Comparison of ENCODE assay signal across 26 cellular contexts in the genomic region with DNA sequence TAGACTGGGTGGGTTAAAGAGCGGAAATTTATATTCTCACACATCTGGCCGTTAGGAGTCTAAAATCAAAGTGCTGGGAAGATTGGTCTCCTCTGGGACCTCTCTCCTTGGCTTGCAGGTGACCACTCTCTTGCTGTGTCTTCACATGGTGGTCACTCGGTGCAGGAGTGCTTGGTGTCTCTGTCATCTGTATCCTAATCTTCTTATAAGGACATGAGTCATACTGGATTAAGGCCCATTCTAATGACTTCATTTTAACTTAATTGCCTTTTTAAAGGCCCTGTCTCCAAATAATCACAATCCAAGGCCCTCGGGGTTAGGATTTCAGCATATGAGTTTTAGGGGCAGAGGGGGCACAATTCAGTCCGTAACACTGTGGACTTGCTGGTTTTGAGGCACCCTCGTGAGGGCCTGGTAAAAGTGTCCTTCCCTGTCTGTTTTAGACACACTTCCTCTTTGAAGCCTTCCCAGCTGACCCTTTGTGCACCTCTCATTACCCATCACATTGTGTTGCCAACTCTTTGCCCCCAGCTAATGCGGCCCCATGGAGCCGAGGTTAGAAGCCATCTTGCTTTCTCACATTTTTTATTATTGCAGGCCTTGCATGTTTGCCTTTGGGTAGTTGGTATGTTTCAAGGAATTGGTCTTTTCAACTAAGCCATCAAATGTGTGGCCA. TPM values are rescaled to one million over a fixed set of nuclear protein-coding genes. Genes with fewer than 3 reads are reported as not detected.
A peak's percentile ranks its signal among the peaks of the same experiment; 100 is the strongest.
DNase-seq lines count a peak whose midpoint lies in the region; ATAC-seq, FAIRE-seq and TF ChIP-seq lines count a peak whose summit lies in the region.
"Had no signal": no experiment of that assay in that cellular context is flagged by ENCODE, and none has a peak within 500 bp of the region (broad histone marks: within the 10 kb centered on the region; RNA-seq: fewer than 3 reads in every experiment).

No MANE protein-coding gene starts in this region.

- peaks cover 66% of the 10 kb centered on the region for H3K79me2 ChIP-seq in K562 (ENCODE audit: control insufficient read depth, insufficient read depth, low read length)

- peaks cover 4% of the 10 kb centered on the region for H3K4me1 Mint-ChIP-seq in progenitor cell of endocrine pancreas (ENCODE audit: low read depth)
- H3K4me1 Mint-ChIP-seq: neural crest cell had no signal

- H3K36me3 ChIP-seq in K562 (ENCODE audit: control insufficient read depth, insufficient read depth, low read length) = peaks cover 55% of the 10 kb centered on the region
- H3K36me3 ChIP-seq: upper lobe of left lung had no signal

- no peaks in the 10 kb centered on the region for H4K20me1 ChIP-seq in K562 (replicated peaks; ENCODE audit: control insufficient read depth, insufficient read depth, low read length)

- CTCF ChIA-PET in K562 (lab: Yijun Ruan, JAX; ENCODE audit: low intra/inter-chr PET ratio) = no interaction called here

- peaks cover 2% of the 10 kb centered on the region for H3K36me3 Mint-ChIP-seq in progenitor cell of endocrine pancreas (ENCODE audit: insufficient read depth)
- H3K36me3 Mint-ChIP-seq: CD8-positive, alpha-beta T cell had no signal

- peak overlapping the region in 1 of 2 experiments; percentile 33; a peak in 1 of 4 replicates for H3K9ac ChIP-seq in K562 (ENCODE audit: insufficient read depth in 1 of 2, low read depth in 2 of 2, low read length in 2 of 2)

- H3K4me3 Mint-ChIP-seq in progenitor cell of endocrine pancreas (ENCODE audit: low read depth) = no peak overlapping the region
- H3K4me3 Mint-ChIP-seq: activated CD8-positive, alpha-beta T cell treated with anti-CD3 and anti-CD28 coated beads, Interleukin-2, amount 10 ng/mL, durations not matched to agents 7 days and 5 days; activated T-cell treated with anti-CD3 and anti-CD28 coated beads, Interleukin-2, amount 50 U/mL, for 24 hours; CD8-positive, alpha-beta T cell; neural crest cell had no signal

- 63% methylated on average over 8 of the region's 8 CpGs for WGBS in K562 (ENCODE audit: insufficient coverage, low coverage, missing lambda C conversion rate)

- H2AFZ ChIP-seq in K562 (ENCODE audit: low read depth, low read length) = no peak overlapping the region

- in situ Hi-C loops in K562 (cut with MboI) = loop anchor here (10.0 kb wide), 1 partner anchor 215 kb away; the partner anchor contains the start of genes ACAA1 and MYD88

- no peak for TF ChIP-seq EP300 in K562 (IDR thresholded peaks at IDR 0.05; ENCODE audit: low read length)

- TF ChIP-seq POLR2A in K562 (conservative IDR thresholded peaks at IDR 0.05) = no peak

- H3K4me3 ChIP-seq in K562 = no peak overlapping the region
- H3K4me3 ChIP-seq: mucosa of descending colon, upper lobe of left lung had no signal

- H3K27me3 Mint-ChIP-seq in progenitor cell of endocrine pancreas = no peaks in the 10 kb centered on the region
- H3K27me3 Mint-ChIP-seq: activated T-cell treated with anti-CD3 and anti-CD28 coated beads, Interleukin-2, amount 50 U/mL, for 24 hours had no signal

- H3K27ac ChIP-seq in K562 (ENCODE audit: extremely low read depth, low read depth, low read length) = peak overlapping the region; percentile 34; the same call in 1 of the 3 replicates
- H3K27ac ChIP-seq: HL-60, upper lobe of left lung had no signal

- H3K27me3 ChIP-seq in K562 (ENCODE audit: control insufficient read depth in 2 of 2, insufficient read depth in 2 of 2, low read length in 2 of 2) = no peaks in the 10 kb centered on the region
- H3K27me3 ChIP-seq: upper lobe of left lung had no signal

- peak; percentile 62 for DNase-seq in EL
- peak; percentile 11 for DNase-seq in NCI-H82 treated with DMSO at 0.1 percent for 48 hours (lab: John Stamatoyannopoulos, UW; ENCODE audit: unreplicated experiment)
- peak in 1 of 4 experiments; percentile 34 for DNase-seq in K562 (ENCODE audit: extremely low read depth in 1 of 4, low spot score in 3 of 4)
- peak; percentile 35 for DNase-seq in posterior vena cava (ENCODE audit: low spot score)
- no peak for DNase-seq in NCI-H226
- no peak for DNase-seq in progenitor cell of endocrine pancreas (ENCODE audit: low spot score, unreplicated experiment)
- DNase-seq: activated CD8-positive, alpha-beta T cell treated with anti-CD3 and anti-CD28 coated beads, Interleukin-2, amount 10 ng/mL, durations not matched to agents 7 days and 5 days; activated T-cell treated with anti-CD3 and anti-CD28 coated beads, Interleukin-2, amount 50 U/mL, for 24 hours; amygdala; CD8-positive, alpha-beta T cell; central memory CD4-positive, alpha-beta T cell; dermis blood vessel endothelial cell; hippocampal formation; MM.1S; mucosa of descending colon; NCI-H2171; NCI-H69; SHP77; T1000; upper lobe of left lung had no signal

- H3K4me1 ChIP-seq in K562 (replicated peaks in 1 of 2; ENCODE audit: control insufficient read depth in 2 of 2, insufficient read depth in 2 of 2, low read length in 2 of 2) = peaks cover 18 to 27% of the 10 kb centered on the region in 2 experiments; a peak in 4 of 5 replicates

- H3K9me3 Mint-ChIP-seq in progenitor cell of endocrine pancreas (ENCODE audit: low read depth) = no peaks in the 10 kb centered on the region
- H3K9me3 Mint-ChIP-seq: activated T-cell treated with anti-CD3 and anti-CD28 coated beads, Interleukin-2, amount 50 U/mL, for 24 hours; CD8-positive, alpha-beta T cell; neural crest cell had no signal

- no peak for ATAC-seq in K562
- no peak for ATAC-seq in HG03039 (IDR thresholded peaks at IDR 0.05; ENCODE audit: unreplicated experiment)
- ATAC-seq: activated CD8-positive, alpha-beta T cell treated with anti-CD3 and anti-CD28 coated beads, Interleukin-2, amount 10 ng/mL, durations not matched to agents 7 days and 5 days; CD8-positive, alpha-beta T cell; mucosa of descending colon had no signal

- BruUV-seq in K562 (replicated peaks; lab: Mats Ljungman, UMichigan) = no TSS peak

- H3K4me2 ChIP-seq in K562 (ENCODE audit: insufficient read depth, low read length) = peak overlapping the region; percentile 42

- H3K9me3 ChIP-seq in K562 (replicated peaks; ENCODE audit: control insufficient read depth, insufficient read depth, low read depth, low read length) = no peaks in the 10 kb centered on the region
- H3K9me3 ChIP-seq: mucosa of descending colon, upper lobe of left lung had no signal

- no peak for TF ChIP-seq RAD21 in K562 (CRISPR knock-in tag; conservative IDR thresholded peaks at IDR 0.05 in 1 of 2, IDR thresholded peaks at IDR 0.05 in 1 of 2)

- H3K27ac Mint-ChIP-seq in progenitor cell of endocrine pancreas = no peak overlapping the region
- H3K27ac Mint-ChIP-seq: activated CD8-positive, alpha-beta T cell treated with anti-CD3 and anti-CD28 coated beads, Interleukin-2, amount 10 ng/mL, durations not matched to agents 7 days and 5 days; activated T-cell treated with anti-CD3 and anti-CD28 coated beads, Interleukin-2, amount 50 U/mL, for 24 hours; CD8-positive, alpha-beta T cell had no signal

- POLR2A ChIA-PET in K562 (lab: Yijun Ruan, JAX) = interaction anchor here (1.0 kb wide), 1 partner anchor 11 kb away, joined by 4 read pairs; no protein-coding TSS in a partner anchor

- no peak for FAIRE-seq in K562 (lab: Jason Lieb, UNC)
- FAIRE-seq: frontal cortex, GM12892, GM19239 had no signal

- TF ChIP-seq CTCF in K562 (IDR thresholded peaks at IDR 0.05 in 2 of 3, conservative IDR thresholded peaks at IDR 0.05 in 1 of 3; ENCODE audit: insufficient read depth in 2 of 3, low read depth in 1 of 3, low read length in 3 of 3) (no peak), progenitor cell of endocrine pancreas (IDR thresholded peaks at IDR 0.05; ENCODE audit: unreplicated experiment) (no peak)

- no peaks in the 10 kb centered on the region for H3K9me1 ChIP-seq in K562 (ENCODE audit: control insufficient read depth, insufficient read depth, low read length)

- intact Hi-C loops in K562 (cut with micrococcal nuclease) = loop anchor here (5.0 kb wide), 3 partner anchors 102 to 233 kb away; partner anchors contain the start of genes ACAA1, ACVR2B and MYD88
- intact Hi-C loops in posterior vena cava (cut with DNase I) = loop anchor here (5.0 kb wide), 1 partner anchor 127 kb away; no protein-coding TSS in a partner anchor

TF ChIP-seq in K562, 482 proteins besides CTCF, POLR2A, EP300 and RAD21 (continues in another document):
- TF ChIP-seq FOXA3 (CRISPR knock-in tag; conservative IDR thresholded peaks at IDR 0.05 in 1 of 2, IDR thresholded peaks at IDR 0.05 in 1 of 2) (no peak), CREM (IDR thresholded peaks at IDR 0.05; ENCODE audit: low read depth) (no peak)
- TF ChIP-seq, protein P1, sequence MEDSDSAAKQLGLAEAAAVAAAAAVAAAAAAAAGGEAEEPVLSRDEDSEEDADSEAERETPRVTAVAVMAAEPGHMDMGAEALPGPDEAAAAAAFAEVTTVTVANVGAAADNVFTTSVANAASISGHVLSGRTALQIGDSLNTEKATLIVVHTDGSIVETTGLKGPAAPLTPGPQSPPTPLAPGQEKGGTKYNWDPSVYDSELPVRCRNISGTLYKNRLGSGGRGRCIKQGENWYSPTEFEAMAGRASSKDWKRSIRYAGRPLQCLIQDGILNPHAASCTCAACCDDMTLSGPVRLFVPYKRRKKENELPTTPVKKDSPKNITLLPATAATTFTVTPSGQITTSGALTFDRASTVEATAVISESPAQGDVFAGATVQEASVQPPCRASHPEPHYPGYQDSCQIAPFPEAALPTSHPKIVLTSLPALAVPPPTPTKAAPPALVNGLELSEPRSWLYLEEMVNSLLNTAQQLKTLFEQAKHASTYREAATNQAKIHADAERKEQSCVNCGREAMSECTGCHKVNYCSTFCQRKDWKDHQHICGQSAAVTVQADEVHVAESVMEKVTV (CRISPR knock-in tag; IDR thresholded peaks at IDR 0.05) = no peak

RNA-seq across cellular contexts. Expression of gene XYLB, which starts 3.2 kb away (rescaled TPM):
- 148 and 195 TPM in 2 replicates for total RNA-seq in K562 (2011; cell fraction: chromatin; rRNA removed; ENCODE audit: low replicate concordance)
- total RNA-seq in K562 (2011; cell fraction: nucleolus; rRNA removed) = 85.0 and 125 TPM in 2 replicates
- total RNA-seq in K562 (2011; cell fraction: nucleoplasm; rRNA removed) = 115 and 137 TPM in 2 replicates
- total RNA-seq in K562 (2014; rRNA removed) = 10.6 and 17.3 TPM in 2 replicates
- total RNA-seq in K562 (2014; rRNA removed; fragmentation: Illumina TruSeq; extraction: Trizol) = 10.6 and 13.2 TPM in 2 replicates
- 12.5 and 14.6 TPM in 2 replicates for total RNA-seq in K562 (2015; rRNA removed; fragmentation: Illumina TruSeq; extraction: Trizol)
- 19.5 and 20.2 TPM in 2 replicates for total RNA-seq in K562 (2021)
- 12.7 and 15.1 TPM in 2 replicates for polyA plus RNA-seq in K562 (2011; rRNA removed)
- polyA plus RNA-seq in K562 (2011; cell fraction: cytosol; rRNA removed) = 9.9 and 11.6 TPM in 2 replicates
- polyA plus RNA-seq in K562 (2011; cell fraction: nucleus; rRNA removed) = 40.1 and 59.5 TPM in 2 replicates
- 11.7 and 15.5 TPM in 2 replicates for polyA plus RNA-seq in K562 (2012)
- 15.5 and 17.0 TPM in 2 replicates for polyA plus RNA-seq in K562 (2014; fragmentation: Illumina TruSeq; extraction: Trizol)
- polyA plus RNA-seq in K562 (2014; fragmentation: Nextera tagmentation; extraction: Ambion mirVana) = 1 to 10 TPM; 4.0 to 6.1 TPM
- polyA plus RNA-seq in K562 (2014; rRNA removed) = 12.5 and 12.8 TPM in 2 replicates
- polyA minus RNA-seq in K562 (2011; rRNA and poly(A)+ RNA removed) = 26.1 and 33.6 TPM in 2 replicates
- 9.7 and 11.9 TPM in 2 replicates for polyA minus RNA-seq in K562 (2011; cell fraction: cytosol; rRNA and poly(A)+ RNA removed)
- polyA minus RNA-seq in K562 (2011; cell fraction: nucleus; rRNA and poly(A)+ RNA removed) = 43.8 and 54.1 TPM in 2 replicates
- 1 to 10 TPM; 4.5 to 6.3 TPM for total RNA-seq in posterior vena cava
- 4.0 and 7.0 TPM in 2 replicates for total RNA-seq in progenitor cell of endocrine pancreas

Comparison
In these comparisons a context has a peak if more than half of its experiments do, and no peak if none do; other contexts are left out.
1. DNase-seq: peak in EL (single experiment), NCI-H82 treated with DMSO at 0.1 percent for 48 hours (single experiment) and posterior vena cava (single experiment); none in NCI-H226 (single experiment) and progenitor cell of endocrine pancreas (single experiment).